ENCODE assay signal across 1 cellular context in the genomic region with DNA sequence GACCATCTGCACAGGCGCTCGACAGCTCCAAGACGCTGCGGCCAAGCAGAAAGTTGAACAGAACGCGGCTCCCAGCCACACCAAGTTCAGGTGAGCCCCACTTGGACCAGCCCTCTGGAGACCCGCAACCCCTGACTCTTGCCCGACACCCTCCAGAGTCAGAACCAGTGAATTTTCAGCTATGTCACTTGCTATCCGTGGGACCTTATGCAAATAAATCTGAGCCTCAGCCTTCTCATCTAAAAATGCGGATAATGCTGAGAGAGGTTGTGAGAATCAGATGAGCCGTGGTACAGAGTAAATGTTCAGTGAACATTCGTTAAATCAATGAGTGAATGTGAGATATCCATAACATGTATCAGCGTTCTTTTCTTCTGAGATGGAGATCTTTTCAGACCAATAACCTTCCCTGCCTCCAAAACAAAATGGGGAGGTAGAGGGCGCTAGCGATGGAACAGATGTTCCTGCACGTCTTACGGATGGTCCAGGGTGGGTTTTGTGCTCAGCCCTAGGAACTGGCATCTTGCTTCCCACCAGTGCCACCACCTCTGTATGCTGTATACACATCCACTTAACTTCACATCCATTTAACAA.
TF ChIP-seq lines count a peak whose summit lies in the region.

No MANE protein-coding gene starts in this region.

TF ChIP-seq in GM12878, 131 proteins besides CTCF, POLR2A, EP300 and RAD21:
- TF ChIP-seq CBFB (IDR thresholded peaks at IDR 0.05; ENCODE audit: low read depth) (0 out of 2 replicates have a peak, but pooled peaks have one; percentile 7), ZNF592 (IDR thresholded peaks at IDR 0.05) (no peak), YY1 (IDR thresholded peaks at IDR 0.05; ENCODE audit: low read depth, low read length) (0 out of 2 replicates have a peak, but pooled peaks have one; percentile 33), SMARCA5 (IDR thresholded peaks at IDR 0.05) (peak; percentile 57; the same call in 1 of the 2 replicates)
